In the genomic region with DNA sequence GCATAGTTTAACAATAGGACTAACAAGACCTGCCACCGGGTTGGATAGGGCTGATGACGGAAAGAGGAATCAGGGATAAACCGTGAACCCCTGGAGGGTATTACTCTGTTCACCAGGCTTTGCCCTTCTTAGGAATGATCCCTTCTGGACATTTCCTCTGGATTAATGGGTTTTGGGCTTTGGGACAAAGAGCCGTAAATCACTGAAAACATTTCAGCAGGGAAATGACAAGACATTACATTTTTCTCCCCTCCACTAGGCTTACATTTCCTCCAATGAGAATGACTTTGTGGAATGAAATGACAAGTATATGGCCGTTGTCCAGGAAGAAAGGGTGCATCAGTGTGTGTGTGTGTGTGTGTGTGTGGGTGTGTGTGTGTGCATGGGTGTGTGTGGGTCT, we compare ENCODE assay signal across 1 cellular context.
TF ChIP-seq lines count a peak whose summit lies in the region.

No MANE protein-coding gene starts in this region.

TF ChIP-seq in IMR-90, 13 proteins besides CTCF, POLR2A, EP300 and RAD21 (continued from another document):
- no peak for TF ChIP-seq FOS (IDR thresholded peaks at IDR 0.05; ENCODE audit: low read depth, low read length)
